ENCODE assay signal across 9 cellular contexts in genomic region chr19:51473009-51473707, GRCh38. TPM values are rescaled to one million over a fixed set of nuclear protein-coding genes. Genes with fewer than 3 reads are reported as not detected.
DNase-seq lines count a peak whose midpoint lies in the region; ATAC-seq lines count a peak whose summit lies in the region.
"Had no signal": no experiment of that assay in that cellular context is flagged by ENCODE, and none has a peak within 500 bp of the region (broad histone marks: within the 10 kb centered on the region; RNA-seq: fewer than 3 reads in every experiment).

No MANE protein-coding gene starts in this region.

- H3K27ac ChIP-seq in right cardiac atrium (ENCODE audit: low read length): no peak overlapping the region

- ATAC-seq in right cardiac atrium (peak; percentile 73 to 84), sciatic nerve (peak; percentile 79), HG03139 (IDR thresholded peaks at IDR 0.05; ENCODE audit: unreplicated experiment) (no peak), GM21723 (IDR thresholded peaks at IDR 0.05; ENCODE audit: unreplicated experiment) (no peak)

- in situ Hi-C loops in G401 (cut with HindIII; ENCODE audit: low sequenced_read_pairs): no loop called here

- H3K4me1 ChIP-seq in adipocyte (ENCODE audit: control insufficient read depth, insufficient read depth, low read length) (no peaks in the 10 kb centered on the region), right cardiac atrium (ENCODE audit: control insufficient read depth, insufficient read depth, low read length) (no peaks in the 10 kb centered on the region)

- no peaks in the 10 kb centered on the region for H3K9me3 ChIP-seq in adipocyte (ENCODE audit: control insufficient read depth, low read length)
- no peaks in the 10 kb centered on the region for H3K9me3 ChIP-seq in right cardiac atrium (ENCODE audit: control insufficient read depth, low read length)

- no peaks in the 10 kb centered on the region for H3K36me3 ChIP-seq in adipocyte (ENCODE audit: control insufficient read depth, insufficient read depth, low read length, severe bottlenecking)

- H3K27me3 ChIP-seq in adipocyte (replicated peaks; ENCODE audit: control insufficient read depth, insufficient read depth, low read length) (peaks cover 15% of the 10 kb centered on the region), right cardiac atrium (ENCODE audit: control insufficient read depth, insufficient read depth) (no peaks in the 10 kb centered on the region)

- WGBS in right cardiac atrium: 29% methylated on average over 7 of the region's 7 CpGs

- DNase-seq in G401 (ENCODE audit: low spot score) (peak; percentile 30), MV-4-11 (lab: John Stamatoyannopoulos, UW) (peak; percentile 79), T-helper 1 cell (peak; percentile 47 to 76 (median 60)), adipocyte (ENCODE audit: low read depth) (peak; percentile 85), right cardiac atrium (peak; percentile 69 to 83 (median 77)), sciatic nerve (ENCODE audit: low spot score) (peak; percentile 90)

- H3K4me3 ChIP-seq in adipocyte (ENCODE audit: low read length) (no peak overlapping the region), right cardiac atrium (ENCODE audit: low read length) (no peak overlapping the region)

- no peak overlapping the region for H3K9ac ChIP-seq in adipocyte (ENCODE audit: low read length)

- intact Hi-C loops in right cardiac atrium (cut with DNase I) (loop anchor here in 3 of 4 donors (5.0 to 10.0 kb wide), 2 partner anchors 184 to 342 kb away; no protein-coding TSS in a partner anchor), sciatic nerve (cut with DNase I) (no loop called here)

RNA-seq across cellular contexts. Expression of gene CEACAM18, which starts 5.2 kb away (rescaled TPM):
- total RNA-seq in G401 (2014; rRNA removed; shearing (Covaris generic)): not detected in 2 replicates
- not detected for total RNA-seq in right cardiac atrium
- polyA plus RNA-seq in right cardiac atrium: not detected
- total RNA-seq in sciatic nerve: not detected
- polyA plus RNA-seq: esophagus had no signal

RNA-seq across cellular contexts. Expression of gene SIGLEC8, which starts 14.9 kb away (rescaled TPM):
- not detected in 2 replicates for total RNA-seq in G401 (2014; rRNA removed; shearing (Covaris generic))
- not detected for total RNA-seq in right cardiac atrium
- not detected for polyA plus RNA-seq in right cardiac atrium
- 0.49 TPM for total RNA-seq in sciatic nerve

RNA-seq across cellular contexts. Expression of gene SIGLEC12, which starts 28.4 kb away (rescaled TPM):
- not detected in 2 replicates for total RNA-seq in G401 (2014; rRNA removed; shearing (Covaris generic))
- total RNA-seq in right cardiac atrium (under 1 TPM in 1 of 4 donors, not detected in 3; 0.36 TPM), sciatic nerve (not detected)
- polyA plus RNA-seq in right cardiac atrium: 0.05 TPM

RNA-seq across cellular contexts. Expression of gene SIGLEC10, which starts 55.7 kb away (rescaled TPM):
- not detected in 2 replicates for total RNA-seq in G401 (2014; rRNA removed; shearing (Covaris generic))
- 1 to 10 TPM in 3 of 4 donors, under 1 TPM in 1; 0.62 to 6.5 (median 2.7) TPM for total RNA-seq in right cardiac atrium
- polyA plus RNA-seq in right cardiac atrium: 0.77 TPM
- 3.2 TPM for total RNA-seq in sciatic nerve

RNA-seq across cellular contexts. Expression of gene SIGLEC6, which starts 58.3 kb away (rescaled TPM):
- not detected in 2 replicates for total RNA-seq in G401 (2014; rRNA removed; shearing (Covaris generic))
- total RNA-seq in right cardiac atrium (under 1 TPM in 3 of 4 donors, not detected in 1; 0.25 to 0.37 (median 0.35) TPM), sciatic nerve (2.4 TPM)
- not detected for polyA plus RNA-seq in right cardiac atrium

Comparison
In these comparisons a context has a peak if more than half of its experiments do, and no peak if none do; other contexts are left out.
1. DNase-seq: peak in every context shown above with its lines; median percentile 90 in sciatic nerve; 85 in adipocyte; 79 in MV-4-11; 77 in right cardiac atrium; 60 in T-helper 1 cell; 30 in G401.
2. ATAC-seq: peak in right cardiac atrium (2 of 2) and sciatic nerve (single experiment); none in HG03139 (single experiment) and GM21723 (single experiment).